Comparison of ENCODE assay signal across 15 cellular contexts in the genomic region with DNA sequence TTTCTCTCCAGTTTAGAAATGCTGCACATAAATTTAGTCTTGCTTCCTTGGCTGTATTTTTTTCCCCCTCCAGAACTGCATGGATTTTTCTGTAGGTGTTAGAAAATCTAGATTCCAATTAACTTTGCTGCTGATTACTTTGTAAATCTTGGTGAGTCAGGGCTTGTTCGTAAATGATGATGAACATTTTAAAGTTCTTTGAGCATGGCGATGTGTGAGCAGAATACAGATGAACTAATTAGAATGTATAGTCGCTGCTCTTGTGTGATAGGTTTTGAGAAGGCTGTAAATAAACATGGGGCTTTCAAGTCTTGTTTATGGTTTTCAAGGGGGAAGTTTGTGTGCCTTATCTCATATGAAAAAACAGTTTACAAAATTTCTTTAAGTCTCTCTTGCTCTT. TPM values are rescaled to one million over a fixed set of nuclear protein-coding genes. Genes with fewer than 3 reads are reported as not detected.
DNase-seq lines count a peak whose midpoint lies in the region; ATAC-seq and TF ChIP-seq lines count a peak whose summit lies in the region.
"Had no signal": no experiment of that assay in that cellular context is flagged by ENCODE, and none has a peak within 500 bp of the region (broad histone marks: within the 10 kb centered on the region; RNA-seq: fewer than 3 reads in every experiment).

No MANE protein-coding gene starts in this region.

- no peaks in the 10 kb centered on the region for H3F3A ChIP-seq in neural progenitor cell (ENCODE audit: low read depth)

- H3K27me3 Mint-ChIP-seq in neural progenitor cell (ENCODE audit: insufficient read depth, low read depth), result no peaks in the 10 kb centered on the region

- peak overlapping the region; percentile 32 for H3K27ac Mint-ChIP-seq in neural progenitor cell
- H3K27ac Mint-ChIP-seq: CD4-positive, CD25-positive, alpha-beta regulatory T cell had no signal

- DNase-seq in astrocyte of the hippocampus (ENCODE audit: low read depth, low spot score) (peak; percentile 44), left kidney (ENCODE audit: low read depth, low spot score) (peak; percentile 51), neural progenitor cell (ENCODE audit: low spot score) (no peak), gastrocnemius medialis (no peak), DMS53 (lab: John Stamatoyannopoulos, UW) (no peak), DMS53 treated with DMSO at 0.1 percent for 48 hours (lab: John Stamatoyannopoulos, UW; ENCODE audit: unreplicated experiment) (no peak)
- DNase-seq in activated CD4-positive, CD25-positive, alpha-beta regulatory T cell treated with anti-CD3 and anti-CD28 coated beads, Interleukin-2, amount 50 U/mL, for 72 hours, result no peak
- DNase-seq: ACHN; CD4-positive, CD25-positive, alpha-beta regulatory T cell; DMS79 had no signal

- no peaks in the 10 kb centered on the region for H4K20me1 ChIP-seq in neural progenitor cell (ENCODE audit: low read depth)
- H4K20me1 ChIP-seq: BLaER1 treated with 17β-estradiol and CSF1 and Interleukin-3, amounts not matched to agents 10 nM and 100 nM had no signal

- ATAC-seq in gastrocnemius medialis, result no peak
- no peak for ATAC-seq in GM19035 (IDR thresholded peaks at IDR 0.05; ENCODE audit: unreplicated experiment)
- ATAC-seq: GM12878 had no signal

- H3K79me2 ChIP-seq in neural progenitor cell (ENCODE audit: low read depth), result no peaks in the 10 kb centered on the region

- no peaks in the 10 kb centered on the region for H3K36me3 Mint-ChIP-seq in neural progenitor cell
- H3K36me3 Mint-ChIP-seq: CD4-positive, CD25-positive, alpha-beta regulatory T cell had no signal

- no peak overlapping the region for H3K4me3 ChIP-seq in neural progenitor cell
- H3K4me3 ChIP-seq in gastrocnemius medialis, result no peak overlapping the region
- H3K4me3 ChIP-seq: BLaER1 treated with 17β-estradiol and CSF1 and Interleukin-3, amounts not matched to agents 10 nM and 100 nM; GM12878; HAP-1 had no signal

- intact Hi-C loops in gastrocnemius medialis (cut with DNase I; ENCODE audit: low total_unique reads), result no loop called here

- H3K27me3 ChIP-seq in neural progenitor cell (no peaks in the 10 kb centered on the region), gastrocnemius medialis (no peaks in the 10 kb centered on the region)
- H3K27me3 ChIP-seq: BLaER1 treated with 17β-estradiol and CSF1 and Interleukin-3, amounts not matched to agents 10 nM and 100 nM had no signal

- peak overlapping the region; percentile 4 for H3K9ac ChIP-seq in neural progenitor cell
- H3K9ac ChIP-seq: BLaER1 treated with 17β-estradiol and CSF1 and Interleukin-3, amounts not matched to agents 10 nM and 100 nM had no signal

- H3K4me1 ChIP-seq in neural progenitor cell (peaks cover 7% of the 10 kb centered on the region), gastrocnemius medialis (peaks cover 28 to 40% of the 10 kb centered on the region in 2 donors)
- H3K4me1 ChIP-seq: BLaER1 treated with 17β-estradiol and CSF1 and Interleukin-3, amounts not matched to agents 10 nM and 100 nM had no signal

- no peaks in the 10 kb centered on the region for H3K9me3 ChIP-seq in neural progenitor cell (ENCODE audit: low read depth)
- H3K9me3 ChIP-seq in gastrocnemius medialis, result no peaks in the 10 kb centered on the region
- H3K9me3 ChIP-seq: BLaER1 treated with 17β-estradiol and CSF1 and Interleukin-3, amounts not matched to agents 10 nM and 100 nM; HAP-1 had no signal

- H3K4me2 ChIP-seq in neural progenitor cell, result no peak overlapping the region
- H3K4me2 ChIP-seq: BLaER1 treated with 17β-estradiol and CSF1 and Interleukin-3, amounts not matched to agents 10 nM and 100 nM had no signal

- TF ChIP-seq CTCF in neural progenitor cell (IDR thresholded peaks at IDR 0.05), result no peak
- TF ChIP-seq CTCF in gastrocnemius medialis (IDR thresholded peaks at IDR 0.05 in 4 of 5, conservative IDR thresholded peaks at IDR 0.05 in 1 of 5), result no peak

- no peak overlapping the region for H3K27ac ChIP-seq in neural progenitor cell
- H3K27ac ChIP-seq in gastrocnemius medialis, result peak overlapping the region; percentile 53 to 87 (median 81)
- H3K27ac ChIP-seq: BLaER1 treated with 17β-estradiol and CSF1 and Interleukin-3, amounts not matched to agents 10 nM and 100 nM had no signal

- no peak overlapping the region for H2AFZ ChIP-seq in neural progenitor cell (replicated peaks)

- TF ChIP-seq POLR2A in gastrocnemius medialis (IDR thresholded peaks at IDR 0.05), result no peak

- in situ Hi-C loops in gastrocnemius medialis (cut with MboI; ENCODE audit: low sequenced_read_pairs in 4 of 4), result no loop called here

- H3K4me3 Mint-ChIP-seq in neural progenitor cell, result no peak overlapping the region
- H3K4me3 Mint-ChIP-seq: CD4-positive, CD25-positive, alpha-beta regulatory T cell had no signal

- H3K9me3 Mint-ChIP-seq in neural progenitor cell, result no peaks in the 10 kb centered on the region

- H3K4me1 Mint-ChIP-seq in neural progenitor cell, result peaks cover 20% of the 10 kb centered on the region
- H3K4me1 Mint-ChIP-seq: CD4-positive, CD25-positive, alpha-beta regulatory T cell had no signal

- H3K36me3 ChIP-seq in neural progenitor cell (no peaks in the 10 kb centered on the region), gastrocnemius medialis (no peaks in the 10 kb centered on the region)
- H3K36me3 ChIP-seq: BLaER1 treated with 17β-estradiol and CSF1 and Interleukin-3, amounts not matched to agents 10 nM and 100 nM; HAP-1 had no signal

RNA-seq across cellular contexts. Expression of a gene that starts 23.3 kb away (rescaled TPM):
- total RNA-seq in neural progenitor cell (ENCODE audit: low replicate concordance) (5.4 and 9.8 TPM in 2 replicates), gastrocnemius medialis (10 to 100 TPM; 36.2 to 71.4 (median 52.1) TPM)
- total RNA-seq: G401 had no signal

Comparison
In these comparisons a context has a peak if more than half of its experiments do, and no peak if none do; other contexts are left out.
1. DNase-seq: peak in astrocyte of the hippocampus (single experiment) and left kidney (single experiment); none in neural progenitor cell (single experiment), gastrocnemius medialis (0 of 2), activated CD4-positive, CD25-positive, alpha-beta regulatory T cell treated with anti-CD3 and anti-CD28 coated beads, Interleukin-2, amount 50 U/mL, for 72 hours (single experiment), DMS53 (single experiment) and DMS53 treated with DMSO at 0.1 percent for 48 hours (single experiment).